In genomic region chr10:7400068-7400824, GRCh38 we compare ENCODE assay signal across 1 cellular context.
TF ChIP-seq lines count a peak whose summit lies in the region.

No MANE protein-coding gene starts in this region.

TF ChIP-seq in K562, 482 proteins besides CTCF, POLR2A, EP300 and RAD21 (continued from another document):
- TF ChIP-seq AFF1 (IDR thresholded peaks at IDR 0.05; ENCODE audit: low read depth in 1 of 2, partially characterized antibody in 2 of 2), result no peak
- TF ChIP-seq NCOA2 (IDR thresholded peaks at IDR 0.05; ENCODE audit: partially characterized antibody in 2 of 2), result no peak
- TF ChIP-seq PTRF (tag; IDR thresholded peaks at IDR 0.05), result no peak
- TF ChIP-seq CBFB (CRISPR knock-in tag; IDR thresholded peaks at IDR 0.05), result no peak
- no peak for TF ChIP-seq PRMT5 (CRISPR knock-in tag; IDR thresholded peaks at IDR 0.05)
- 0 out of 4 replicates have a peak, but pooled peaks of 1 of the 2 experiments have one; percentile 2 for TF ChIP-seq RCOR1 (IDR thresholded peaks at IDR 0.05; ENCODE audit: borderline replicate concordance in 1 of 2, low read depth in 2 of 2, low read length in 2 of 2)
- peak; percentile 37; the same call in 1 of the 2 replicates for TF ChIP-seq GATA2 (CRISPR knock-in tag; IDR thresholded peaks at IDR 0.05)
- no peak for TF ChIP-seq XRCC4 (IDR thresholded peaks at IDR 0.05; ENCODE audit: extremely low read depth, insufficient read depth, insufficient read length)
- TF ChIP-seq MAX (CRISPR knock-in tag; IDR thresholded peaks at IDR 0.05), result 0 out of 2 replicates have a peak, but pooled peaks have one; percentile 20
- TF ChIP-seq FOXJ2 (tag; IDR thresholded peaks at IDR 0.05), result 0 out of 2 replicates have a peak, but pooled peaks have one; percentile 41
- TF ChIP-seq, protein P1, sequence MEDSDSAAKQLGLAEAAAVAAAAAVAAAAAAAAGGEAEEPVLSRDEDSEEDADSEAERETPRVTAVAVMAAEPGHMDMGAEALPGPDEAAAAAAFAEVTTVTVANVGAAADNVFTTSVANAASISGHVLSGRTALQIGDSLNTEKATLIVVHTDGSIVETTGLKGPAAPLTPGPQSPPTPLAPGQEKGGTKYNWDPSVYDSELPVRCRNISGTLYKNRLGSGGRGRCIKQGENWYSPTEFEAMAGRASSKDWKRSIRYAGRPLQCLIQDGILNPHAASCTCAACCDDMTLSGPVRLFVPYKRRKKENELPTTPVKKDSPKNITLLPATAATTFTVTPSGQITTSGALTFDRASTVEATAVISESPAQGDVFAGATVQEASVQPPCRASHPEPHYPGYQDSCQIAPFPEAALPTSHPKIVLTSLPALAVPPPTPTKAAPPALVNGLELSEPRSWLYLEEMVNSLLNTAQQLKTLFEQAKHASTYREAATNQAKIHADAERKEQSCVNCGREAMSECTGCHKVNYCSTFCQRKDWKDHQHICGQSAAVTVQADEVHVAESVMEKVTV (CRISPR knock-in tag; IDR thresholded peaks at IDR 0.05), result no peak
- no peak for TF ChIP-seq ZNF274 (IDR thresholded peaks at IDR 0.05; ENCODE audit: borderline replicate concordance, low read depth, low read length)
- TF ChIP-seq NFATC3 (IDR thresholded peaks at IDR 0.05), result no peak
- no peak for TF ChIP-seq ETS2 (tag; IDR thresholded peaks at IDR 0.05; ENCODE audit: borderline replicate concordance, poor library complexity, severe bottlenecking)
- TF ChIP-seq, protein P2, sequence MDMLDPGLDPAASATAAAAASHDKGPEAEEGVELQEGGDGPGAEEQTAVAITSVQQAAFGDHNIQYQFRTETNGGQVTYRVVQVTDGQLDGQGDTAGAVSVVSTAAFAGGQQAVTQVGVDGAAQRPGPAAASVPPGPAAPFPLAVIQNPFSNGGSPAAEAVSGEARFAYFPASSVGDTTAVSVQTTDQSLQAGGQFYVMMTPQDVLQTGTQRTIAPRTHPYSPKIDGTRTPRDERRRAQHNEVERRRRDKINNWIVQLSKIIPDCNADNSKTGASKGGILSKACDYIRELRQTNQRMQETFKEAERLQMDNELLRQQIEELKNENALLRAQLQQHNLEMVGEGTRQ (CRISPR knock-in tag; IDR thresholded peaks at IDR 0.05), result 0 out of 2 replicates have a peak, but pooled peaks have one; percentile 11
